In genomic region chr6:117498159-117498558, GRCh38 we compare ENCODE assay signal across 1 cellular context.
TF ChIP-seq lines count a peak whose summit lies in the region.

No MANE protein-coding gene starts in this region.

TF ChIP-seq in HCT116, 20 proteins besides CTCF, POLR2A, EP300 and RAD21 (continued from another document):
- TF ChIP-seq SIN3A (IDR thresholded peaks at IDR 0.05; ENCODE audit: low read depth) (0 out of 2 replicates have a peak, but pooled peaks have one; percentile 32), CEBPB (IDR thresholded peaks at IDR 0.05; ENCODE audit: low read depth) (peak; percentile 62; the same call in 1 of the 2 replicates)
